Comparison of ENCODE assay signal across 18 cellular contexts in genomic region chr16:55133654-55134053, GRCh38.
DNase-seq lines count a peak whose midpoint lies in the region; ATAC-seq and TF ChIP-seq lines count a peak whose summit lies in the region.
"Had no signal": no experiment of that assay in that cellular context is flagged by ENCODE, and none has a peak within 500 bp of the region (broad histone marks: within the 10 kb centered on the region; RNA-seq: fewer than 3 reads in every experiment).

No MANE protein-coding gene starts in this region.

- TF ChIP-seq CTCF in WTC11 (IDR thresholded peaks at IDR 0.05) = no peak
- TF ChIP-seq CTCF in upper lobe of right lung (IDR thresholded peaks at IDR 0.05) = no peak

- no peak overlapping the region for H3K27ac ChIP-seq in upper lobe of right lung
- H3K27ac ChIP-seq in caudate nucleus (ENCODE audit: low read depth, low read length) = no peak overlapping the region
- H3K27ac ChIP-seq: 22Rv1, A549 had no signal

- H3K36me3 ChIP-seq in upper lobe of right lung = no peaks in the 10 kb centered on the region

- no peak overlapping the region for H3K27ac Mint-ChIP-seq in WTC11
- H3K27ac Mint-ChIP-seq: CD14-positive monocyte; CD4-positive, alpha-beta memory T cell had no signal

- peak; percentile 87 for ATAC-seq in WTC11
- ATAC-seq in upper lobe of right lung = peak; percentile 33
- no peak for ATAC-seq in GM21528 (IDR thresholded peaks at IDR 0.05; ENCODE audit: low FRiP score, unreplicated experiment)
- ATAC-seq: A549, HCT116 had no signal

- peaks cover 3% of the 10 kb centered on the region; the same call in 1 of the 2 replicates for H3K9me3 Mint-ChIP-seq in WTC11

- DNase-seq in NCI-H748 (lab: John Stamatoyannopoulos, UW; ENCODE audit: unreplicated experiment) = peak; percentile 28
- DNase-seq in NCI-H748 treated with DMSO at 0.1 percent for 48 hours (lab: John Stamatoyannopoulos, UW) = no peak
- DNase-seq in WTC11 (ENCODE audit: low spot score) = peak; percentile 34
- peak; percentile 74 for DNase-seq in iPS-NIHi7 (ENCODE audit: extremely low spot score)
- no peak for DNase-seq in upper lobe of right lung
- no peak for DNase-seq in C1 segment of cervical spinal cord (lab: John Stamatoyannopoulos, UW)
- no peak for DNase-seq in caudate nucleus (lab: John Stamatoyannopoulos, UW)
- DNase-seq: AML-193; CD4-positive, alpha-beta memory T cell; DMS153; DMS79; GF-D8; IMR-90 had no signal

- no peaks in the 10 kb centered on the region for H3K27me3 Mint-ChIP-seq in WTC11 (ENCODE audit: low read depth)
- H3K27me3 Mint-ChIP-seq: CD4-positive, alpha-beta memory T cell had no signal

- H3K9me3 ChIP-seq in upper lobe of right lung = no peaks in the 10 kb centered on the region
- H3K9me3 ChIP-seq: A549 had no signal

- H3K36me3 Mint-ChIP-seq in WTC11 = no peaks in the 10 kb centered on the region
- H3K36me3 Mint-ChIP-seq: CD14-positive monocyte; CD4-positive, alpha-beta memory T cell had no signal

- H3K4me1 ChIP-seq in upper lobe of right lung = no peaks in the 10 kb centered on the region
- H3K4me1 ChIP-seq: A549 had no signal

- H3K4me3 Mint-ChIP-seq in WTC11 = no peak overlapping the region
- H3K4me3 Mint-ChIP-seq: CD14-positive monocyte; CD4-positive, alpha-beta memory T cell had no signal

- POLR2A ChIA-PET in WTC11 (lab: Charles Lee) = no interaction called here

- no peaks in the 10 kb centered on the region for H3K27me3 ChIP-seq in upper lobe of right lung

- no peak overlapping the region for H3K4me3 ChIP-seq in upper lobe of right lung
- H3K4me3 ChIP-seq: A549 had no signal

- intact Hi-C loops in upper lobe of right lung (cut with DNase I) = no loop called here

- CTCF ChIA-PET in WTC11 (lab: Charles Lee) = no interaction called here

- peaks cover 14% of the 10 kb centered on the region for H3K4me1 Mint-ChIP-seq in WTC11
- H3K4me1 Mint-ChIP-seq: CD14-positive monocyte; CD4-positive, alpha-beta memory T cell had no signal

TF ChIP-seq in WTC11, 78 proteins besides CTCF, POLR2A, EP300 and RAD21:
- no peak for TF ChIP-seq NR3C1 (CRISPR knock-in tag; conservative IDR thresholded peaks at IDR 0.05; ENCODE audit: low read depth)
- no peak for TF ChIP-seq ZNF281 (CRISPR knock-in tag; IDR thresholded peaks at IDR 0.05)
- no peak for TF ChIP-seq ZNF671 (CRISPR knock-in tag; IDR thresholded peaks at IDR 0.05)
- TF ChIP-seq ZNF512 (CRISPR knock-in tag; IDR thresholded peaks at IDR 0.05; ENCODE audit: borderline replicate concordance) = no peak
- no peak for TF ChIP-seq ELF4 (CRISPR knock-in tag; IDR thresholded peaks at IDR 0.05; ENCODE audit: low read depth)
- no peak for TF ChIP-seq ZNF121 (CRISPR knock-in tag; IDR thresholded peaks at IDR 0.05)
- no peak for TF ChIP-seq NFATC4 (CRISPR knock-in tag; IDR thresholded peaks at IDR 0.05)
- TF ChIP-seq JAZF1 (CRISPR knock-in tag; IDR thresholded peaks at IDR 0.05) = no peak
- TF ChIP-seq HMGA2 (CRISPR knock-in tag; IDR thresholded peaks at IDR 0.05) = no peak
- TF ChIP-seq TCF7 (CRISPR knock-in tag; IDR thresholded peaks at IDR 0.05; ENCODE audit: low read depth) = no peak
- TF ChIP-seq ATF1 (CRISPR knock-in tag; IDR thresholded peaks at IDR 0.05) = no peak
- no peak for TF ChIP-seq TP53 (CRISPR knock-in tag; IDR thresholded peaks at IDR 0.05)
- no peak for TF ChIP-seq STAT6 (CRISPR knock-in tag; conservative IDR thresholded peaks at IDR 0.05; ENCODE audit: low read depth)

Comparison
In these comparisons a context has a peak if more than half of its experiments do, and no peak if none do; other contexts are left out.
1. DNase-seq: peak in NCI-H748 (single experiment), WTC11 (single experiment) and iPS-NIHi7 (single experiment); none in NCI-H748 treated with DMSO at 0.1 percent for 48 hours (single experiment), upper lobe of right lung (single experiment), C1 segment of cervical spinal cord (0 of 14) and caudate nucleus (0 of 61).